ENCODE assay signal across 25 cellular contexts in genomic region chr6:44957151-44957550, GRCh38.
DNase-seq lines count a peak whose midpoint lies in the region; ATAC-seq, FAIRE-seq and TF ChIP-seq lines count a peak whose summit lies in the region.
"Had no signal": no experiment of that assay in that cellular context is flagged by ENCODE, and none has a peak within 500 bp of the region (broad histone marks: within the 10 kb centered on the region; RNA-seq: fewer than 3 reads in every experiment).

No MANE protein-coding gene starts in this region.

- ATAC-seq in K562 (no peak), GM19023 (IDR thresholded peaks at IDR 0.05; ENCODE audit: unreplicated experiment) (no peak), PC-3 (no peak)
- ATAC-seq: A549; CD8-positive, alpha-beta T cell; GM12878 had no signal

- H4K20me1 ChIP-seq in K562 (replicated peaks; ENCODE audit: control insufficient read depth, insufficient read depth, low read length) (no peaks in the 10 kb centered on the region), smooth muscle cell (ENCODE audit: low read depth) (no peaks in the 10 kb centered on the region), PC-3 (ENCODE audit: low read length) (no peaks in the 10 kb centered on the region)
- H4K20me1 ChIP-seq: BLaER1 treated with 17β-estradiol and CSF1 and Interleukin-3, amounts not matched to agents 10 nM and 100 nM had no signal

- BruUV-seq in K562 (replicated peaks; lab: Mats Ljungman, UMichigan) = no TSS peak
- BruUV-seq in PC-3 (replicated peaks; lab: Mats Ljungman, UMichigan) = no TSS peak

- H3K9me2 ChIP-seq in PC-3 (replicated peaks; ENCODE audit: low read length) = no peaks in the 10 kb centered on the region

- H3K79me2 ChIP-seq in K562 (ENCODE audit: control insufficient read depth, insufficient read depth, low read length) (no peaks in the 10 kb centered on the region), smooth muscle cell (ENCODE audit: low read depth) (no peaks in the 10 kb centered on the region), PC-3 (ENCODE audit: low read length) (no peaks in the 10 kb centered on the region)

- TF ChIP-seq RAD21 in K562 (CRISPR knock-in tag; conservative IDR thresholded peaks at IDR 0.05 in 1 of 2, IDR thresholded peaks at IDR 0.05 in 1 of 2) = no peak

- H3K27me3 ChIP-seq in K562 (ENCODE audit: control insufficient read depth in 2 of 2, insufficient read depth in 2 of 2, low read length in 2 of 2) (no peaks in the 10 kb centered on the region), smooth muscle cell (ENCODE audit: low read depth) (no peaks in the 10 kb centered on the region), PC-3 (ENCODE audit: low read length) (no peaks in the 10 kb centered on the region)
- H3K27me3 ChIP-seq: BLaER1 treated with 17β-estradiol and CSF1 and Interleukin-3, amounts not matched to agents 10 nM and 100 nM had no signal

- H3K9me3 ChIP-seq in K562 (replicated peaks; ENCODE audit: control insufficient read depth, insufficient read depth, low read depth, low read length) (no peaks in the 10 kb centered on the region), smooth muscle cell (replicated peaks; ENCODE audit: low read depth) (no peaks in the 10 kb centered on the region), PC-3 (ENCODE audit: low read length) (no peaks in the 10 kb centered on the region)
- H3K9me3 ChIP-seq: A549, Caco-2 had no signal

- WGBS in K562 (ENCODE audit: insufficient coverage, low coverage, missing lambda C conversion rate) = 39% methylated on average over 4 of the region's 4 CpGs
- 59% methylated on average over 4 of the region's 4 CpGs for WGBS in smooth muscle cell (ENCODE audit: low lambda C conversion rate)

- no peak for TF ChIP-seq POLR2A in K562 (conservative IDR thresholded peaks at IDR 0.05)

- DNase-seq in D721Med (ENCODE audit: insufficient read length, low spot score) = no peak
- DNase-seq in K562 (ENCODE audit: extremely low read depth in 1 of 4, low spot score in 3 of 4) = no peak
- no peak for DNase-seq in smooth muscle cell (lab: John Stamatoyannopoulos, UW; ENCODE audit: unreplicated experiment)
- no peak for DNase-seq in HEK293T (ENCODE audit: extremely low spot score)
- DNase-seq in PC-3 = no peak
- DNase-seq: AML-193; Caco-2; Calu3; CD4-positive, alpha-beta T cell; CD8-positive, alpha-beta T cell; DMS 273 treated with DMSO at 0.1 percent for 48 hours; DMS153; DMS53; DMS79; DND-41; GDM1 had no signal

- CTCF ChIA-PET in K562 (lab: Yijun Ruan, JAX; ENCODE audit: low intra/inter-chr PET ratio) (no interaction called here), HEK293T (lab: Yijun Ruan, JAX) (no interaction called here), PC-3 (lab: Charles Lee) (interaction anchor here (0.6 kb wide), 1 partner anchor 184 kb away, joined by 4 read pairs; no protein-coding TSS in a partner anchor)

- POLR2A ChIA-PET in K562 (lab: Yijun Ruan, JAX) (no interaction called here), HEK293T (lab: Yijun Ruan, JAX) (no interaction called here), PC-3 (lab: Charles Lee; ENCODE audit: unreplicated experiment) (no interaction called here)

- H3K4me2 ChIP-seq in K562 (ENCODE audit: insufficient read depth, low read length) (no peak overlapping the region), smooth muscle cell (no peak overlapping the region), PC-3 (ENCODE audit: low read length) (no peak overlapping the region)
- H3K4me2 ChIP-seq: A549; BLaER1 treated with 17β-estradiol and CSF1 and Interleukin-3, amounts not matched to agents 10 nM and 100 nM had no signal

- in situ Hi-C loops in K562 (cut with MboI) = no loop called here

- H3K4me3 ChIP-seq in K562 (no peak overlapping the region), smooth muscle cell (no peak overlapping the region), PC-3 (ENCODE audit: low read length) (no peak overlapping the region)
- H3K4me3 ChIP-seq: A549; BLaER1 treated with 17β-estradiol and CSF1 and Interleukin-3, amounts not matched to agents 10 nM and 100 nM; GM12878 had no signal

- TF ChIP-seq CTCF in D721Med (IDR thresholded peaks at IDR 0.05; ENCODE audit: insufficient read depth, missing control alignments) (no peak), K562 (IDR thresholded peaks at IDR 0.05 in 2 of 3, conservative IDR thresholded peaks at IDR 0.05 in 1 of 3; ENCODE audit: insufficient read depth in 2 of 3, low read depth in 1 of 3, low read length in 3 of 3) (no peak), smooth muscle cell (IDR thresholded peaks at IDR 0.05; ENCODE audit: borderline replicate concordance, insufficient read depth, poor library complexity, severe bottlenecking) (no peak), PC-3 (conservative IDR thresholded peaks at IDR 0.05; ENCODE audit: low read depth, low read length) (no peak)

- intact Hi-C loops in K562 (cut with micrococcal nuclease) (no loop called here), PC-3 (cut with micrococcal nuclease) (no loop called here)

- FAIRE-seq in D721Med (lab: Jason Lieb, UNC) (peak; percentile 46), K562 (lab: Jason Lieb, UNC) (peak; percentile 42)
- FAIRE-seq: A549, GM12878, GM12892, GM18507, GM19239 had no signal

- H3K27ac ChIP-seq in K562 (ENCODE audit: extremely low read depth, low read depth, low read length) = no peak overlapping the region
- peak overlapping the region; percentile 33 for H3K27ac ChIP-seq in smooth muscle cell (ENCODE audit: low read depth)
- H3K27ac ChIP-seq in PC-3 (ENCODE audit: low read length) = no peak overlapping the region
- H3K27ac ChIP-seq: 22Rv1; A549; BLaER1 treated with 17β-estradiol and CSF1 and Interleukin-3, amounts not matched to agents 10 nM and 100 nM; C4-2B had no signal

- H3K4me1 ChIP-seq in K562 (replicated peaks in 1 of 2; ENCODE audit: control insufficient read depth in 2 of 2, insufficient read depth in 2 of 2, low read length in 2 of 2) (peaks cover 0 to 3% of the 10 kb centered on the region in 2 experiments; a peak in 1 of 5 replicates), smooth muscle cell (ENCODE audit: low read depth) (no peaks in the 10 kb centered on the region), PC-3 (ENCODE audit: insufficient read depth, low read length) (peaks cover 8% of the 10 kb centered on the region)
- H3K4me1 ChIP-seq: BLaER1 treated with 17β-estradiol and CSF1 and Interleukin-3, amounts not matched to agents 10 nM and 100 nM; Caco-2 had no signal

- H3F3A ChIP-seq in smooth muscle cell (ENCODE audit: low read depth) (no peaks in the 10 kb centered on the region), PC-3 (ENCODE audit: low read length, unreplicated experiment) (no peaks in the 10 kb centered on the region)

- no peaks in the 10 kb centered on the region for H3K36me3 ChIP-seq in K562 (ENCODE audit: control insufficient read depth, insufficient read depth, low read length)
- H3K36me3 ChIP-seq in smooth muscle cell (ENCODE audit: low read depth) = no peaks in the 10 kb centered on the region
- no peaks in the 10 kb centered on the region for H3K36me3 ChIP-seq in PC-3 (ENCODE audit: low read depth, low read length)
- H3K36me3 ChIP-seq: BLaER1 treated with 17β-estradiol and CSF1 and Interleukin-3, amounts not matched to agents 10 nM and 100 nM had no signal

- TF ChIP-seq EP300 in K562 (IDR thresholded peaks at IDR 0.05; ENCODE audit: low read length) = no peak

- H3K9me1 ChIP-seq in K562 (ENCODE audit: control insufficient read depth, insufficient read depth, low read length) = no peaks in the 10 kb centered on the region

- H3K9ac ChIP-seq in K562 (ENCODE audit: insufficient read depth in 1 of 2, low read depth in 2 of 2, low read length in 2 of 2) (no peak overlapping the region), smooth muscle cell (ENCODE audit: low read depth) (no peak overlapping the region), PC-3 (ENCODE audit: low read length) (no peak overlapping the region)
- H3K9ac ChIP-seq: BLaER1 treated with 17β-estradiol and CSF1 and Interleukin-3, amounts not matched to agents 10 nM and 100 nM had no signal

- H2AFZ ChIP-seq in K562 (ENCODE audit: low read depth, low read length) = no peak overlapping the region
- no peak overlapping the region for H2AFZ ChIP-seq in smooth muscle cell (ENCODE audit: low read depth)
- H2AFZ ChIP-seq in PC-3 (ENCODE audit: low read length) = no peak overlapping the region

TF ChIP-seq in K562, 482 proteins besides CTCF, POLR2A, EP300 and RAD21 (continues in another document):
- TF ChIP-seq BRD4 (IDR thresholded peaks at IDR 0.05) (no peak), MLLT1 (IDR thresholded peaks at IDR 0.05) (no peak)

TF ChIP-seq in HEK293T, 16 proteins besides CTCF, POLR2A, EP300 and RAD21:
- TF ChIP-seq NFRKB (IDR thresholded peaks at IDR 0.05) (no peak), TARDBP (IDR thresholded peaks at IDR 0.05) (no peak), ELF4 (IDR thresholded peaks at IDR 0.05) (no peak), ARNT (IDR thresholded peaks at IDR 0.05) (no peak), ZNF384 (IDR thresholded peaks at IDR 0.05) (no peak)
TF ChIP-seq in HEK293T: peak in this region for 0.
